In the genomic region with DNA sequence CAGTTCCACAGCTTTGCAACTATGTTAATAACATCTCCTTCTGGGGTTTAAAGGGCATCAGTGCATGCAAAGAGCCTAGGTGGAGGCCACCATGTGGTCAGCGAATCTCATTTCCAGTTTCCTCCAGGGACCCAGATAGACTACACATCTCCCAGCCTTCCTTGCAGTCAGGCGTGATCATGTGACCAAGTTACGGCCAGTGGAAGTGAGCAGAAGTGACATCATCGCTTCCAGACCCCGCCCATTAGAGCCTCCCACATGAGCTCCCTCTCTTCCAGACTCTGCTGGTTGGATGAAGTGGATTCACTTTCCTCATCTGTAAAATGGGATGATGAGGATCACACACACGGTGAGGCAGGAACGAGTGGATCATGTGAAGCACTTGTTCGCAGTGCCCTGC, we compare ENCODE assay signal across 21 cellular contexts. TPM values are rescaled to one million over a fixed set of nuclear protein-coding genes. Genes with fewer than 3 reads are reported as not detected.
DNase-seq lines count a peak whose midpoint lies in the region; ATAC-seq lines count a peak whose summit lies in the region.
"Had no signal": no experiment of that assay in that cellular context is flagged by ENCODE, and none has a peak within 500 bp of the region (broad histone marks: within the 10 kb centered on the region; RNA-seq: fewer than 3 reads in every experiment).

No MANE protein-coding gene starts in this region.

- H3K27ac Mint-ChIP-seq in activated naive CD4-positive, alpha-beta T cell treated with anti-CD3 and anti-CD28 coated beads for 36 hours: peak overlapping the region; percentile 88
- no peak overlapping the region for H3K27ac Mint-ChIP-seq in stimulated activated memory B cell treated with anti-CD40 and anti-IgM and Interleukin-4, amounts not matched to agents 10 μg/mL and 1 μg/mL and 100 μg/mL, for 72 hours
- H3K27ac Mint-ChIP-seq: H9, progenitor cell of endocrine pancreas, type B pancreatic cell had no signal

- H3K36me3 Mint-ChIP-seq in activated naive CD4-positive, alpha-beta T cell treated with anti-CD3 and anti-CD28 coated beads for 36 hours (ENCODE audit: low read depth): peaks cover 8% of the 10 kb centered on the region
- no peaks in the 10 kb centered on the region for H3K36me3 Mint-ChIP-seq in stimulated activated memory B cell treated with anti-CD40 and anti-IgM and Interleukin-4, amounts not matched to agents 10 μg/mL and 1 μg/mL and 100 μg/mL, for 72 hours
- H3K36me3 Mint-ChIP-seq: type B pancreatic cell had no signal

- no peaks in the 10 kb centered on the region for H3K27me3 Mint-ChIP-seq in activated naive CD4-positive, alpha-beta T cell treated with anti-CD3 and anti-CD28 coated beads for 36 hours (ENCODE audit: low read depth)
- no peaks in the 10 kb centered on the region for H3K27me3 Mint-ChIP-seq in stimulated activated memory B cell treated with anti-CD40 and anti-IgM and Interleukin-4, amounts not matched to agents 10 μg/mL and 1 μg/mL and 100 μg/mL, for 72 hours

- H3K9me3 Mint-ChIP-seq in activated naive CD4-positive, alpha-beta T cell treated with anti-CD3 and anti-CD28 coated beads for 36 hours: peaks cover 10% of the 10 kb centered on the region
- H3K9me3 Mint-ChIP-seq in stimulated activated memory B cell treated with anti-CD40 and anti-IgM and Interleukin-4, amounts not matched to agents 10 μg/mL and 1 μg/mL and 100 μg/mL, for 72 hours: peaks cover 3% of the 10 kb centered on the region
- H3K9me3 Mint-ChIP-seq: type B pancreatic cell had no signal

- no peak overlapping the region for H3K4me3 Mint-ChIP-seq in activated naive CD4-positive, alpha-beta T cell treated with anti-CD3 and anti-CD28 coated beads for 36 hours
- H3K4me3 Mint-ChIP-seq in stimulated activated memory B cell treated with anti-CD40 and anti-IgM and Interleukin-4, amounts not matched to agents 10 μg/mL and 1 μg/mL and 100 μg/mL, for 72 hours: no peak overlapping the region
- H3K4me3 Mint-ChIP-seq: H9, neural crest cell, type B pancreatic cell had no signal

- H3K4me1 Mint-ChIP-seq in activated naive CD4-positive, alpha-beta T cell treated with anti-CD3 and anti-CD28 coated beads for 36 hours (ENCODE audit: low read depth): peaks cover 72% of the 10 kb centered on the region
- H3K4me1 Mint-ChIP-seq in stimulated activated memory B cell treated with anti-CD40 and anti-IgM and Interleukin-4, amounts not matched to agents 10 μg/mL and 1 μg/mL and 100 μg/mL, for 72 hours: peaks cover 33% of the 10 kb centered on the region
- H3K4me1 Mint-ChIP-seq: neural crest cell had no signal

- no peak for DNase-seq in activated naive CD4-positive, alpha-beta T cell treated with anti-CD3 and anti-CD28 coated beads for 36 hours
- DNase-seq in activated naive CD4-positive, alpha-beta T cell treated with Interleukin-2 at 50 U/mL for 16 hours: no peak
- DNase-seq in ELF-1 (ENCODE audit: low read depth, low spot score): peak; percentile 29
- peak; percentile 30 for DNase-seq in SK-N-DZ (ENCODE audit: low spot score)
- peak; percentile 38 for DNase-seq in iPS-NIHi11 (ENCODE audit: low spot score)
- DNase-seq in SHP77 treated with DMSO at 0.1 percent for 48 hours (lab: John Stamatoyannopoulos, UW): no peak
- DNase-seq: aorta; central memory CD4-positive, alpha-beta T cell; H9; midbrain; NCI-H2081; NCI-H510A; stimulated activated CD4-positive, alpha-beta T cell treated with anti-CD3 and anti-CD28 coated beads, Interleukin-2, amount 100 ng/mL, for 24 hours; WERI-Rb-1 had no signal

- intact Hi-C loops in activated naive CD4-positive, alpha-beta T cell treated with anti-CD3 and anti-CD28 coated beads for 36 hours (cut with micrococcal nuclease): loop anchor here (5.0 kb wide), 1 partner anchor 96 kb away; no protein-coding TSS in a partner anchor

- no peak for ATAC-seq in GM18519 (IDR thresholded peaks at IDR 0.05; ENCODE audit: low FRiP score, unreplicated experiment)
- ATAC-seq in stimulated activated memory B cell treated with anti-CD40 and anti-IgM and Interleukin-4, amounts not matched to agents 10 μg/mL and 1 μg/mL and 100 μg/mL, for 72 hours: no peak
- ATAC-seq: left lobe of liver, Right ventricle myocardium inferior had no signal

- CTCF ChIA-PET in activated naive CD4-positive, alpha-beta T cell treated with anti-CD3 and anti-CD28 coated beads for 36 hours (lab: Charles Lee): interaction anchor here (0.5 to 1.4 kb wide), 3 partner anchors 23 to 140 kb away, joined by 3 to 4 read pairs (median 3); no protein-coding TSS in a partner anchor

RNA-seq across cellular contexts. Expression of a gene that starts 27.4 kb away (rescaled TPM):
- total RNA-seq in activated naive CD4-positive, alpha-beta T cell treated with anti-CD3 and anti-CD28 coated beads for 36 hours: 10 to 100 TPM; 11.3 to 13.9 TPM
- 5.0 and 15.0 TPM in 2 replicates for polyA plus RNA-seq in SK-N-DZ (2014; cell fraction: cytosol; rRNA removed)
- 3.5 and 4.6 TPM in 2 replicates for polyA plus RNA-seq in SK-N-DZ (2014; cell fraction: nucleus; rRNA removed)

Comparison
In these comparisons a context has a peak if more than half of its experiments do, and no peak if none do; other contexts are left out.
1. DNase-seq: peak in ELF-1 (single experiment), SK-N-DZ (single experiment) and iPS-NIHi11 (single experiment); none in activated naive CD4-positive, alpha-beta T cell treated with anti-CD3 and anti-CD28 coated beads for 36 hours (single experiment), activated naive CD4-positive, alpha-beta T cell treated with Interleukin-2 at 50 U/mL for 16 hours (single experiment) and SHP77 treated with DMSO at 0.1 percent for 48 hours (single experiment).